Comparison of ENCODE assay signal across 8 cellular contexts in the genomic region with DNA sequence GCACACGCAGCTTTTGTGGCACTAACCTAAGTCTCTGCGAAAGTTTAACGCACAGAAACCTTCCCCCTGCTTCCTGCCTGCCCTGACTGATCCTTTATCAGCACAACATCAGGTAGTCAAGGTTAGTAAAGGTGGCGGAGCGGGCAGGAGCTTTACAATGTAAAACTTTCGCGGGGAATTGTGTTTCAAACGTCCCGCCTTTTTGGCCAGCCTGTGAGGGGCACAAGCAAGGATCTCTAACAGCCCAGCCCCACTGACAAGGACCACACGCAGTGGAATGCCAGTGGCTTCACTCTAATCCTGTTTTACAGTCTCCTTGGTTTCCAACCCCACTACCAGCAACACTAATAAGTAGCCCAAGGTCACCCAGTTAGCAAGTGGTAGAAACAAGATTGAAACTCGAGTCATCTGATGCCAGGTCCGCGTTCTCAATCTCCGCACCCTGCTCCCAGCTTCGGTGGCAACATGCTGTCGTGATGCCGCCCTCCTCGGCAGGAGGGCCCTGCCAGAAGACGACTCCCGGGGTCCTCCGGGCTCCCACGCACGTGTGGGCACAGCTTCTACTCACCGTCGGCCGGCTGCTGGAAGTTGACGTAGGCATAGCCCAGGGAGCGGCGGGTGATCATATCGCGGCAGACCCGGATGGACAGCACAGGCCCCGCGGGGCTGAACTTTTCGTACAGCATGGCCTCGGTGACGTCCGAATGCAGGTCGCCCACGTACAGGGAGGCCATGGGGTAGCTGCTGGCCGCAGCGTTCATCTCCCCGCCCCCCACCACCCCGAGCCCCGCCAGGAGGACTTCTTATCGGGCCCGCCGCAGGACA. TPM values are rescaled to one million over a fixed set of nuclear protein-coding genes. Genes with fewer than 3 reads are reported as not detected.
DNase-seq lines count a peak whose midpoint lies in the region; ATAC-seq, FAIRE-seq and TF ChIP-seq lines count a peak whose summit lies in the region.

No MANE protein-coding gene starts in this region.

- peak overlapping the region; percentile 83 for H3K9ac ChIP-seq in endothelial cell of umbilical vein (replicated peaks; ENCODE audit: extremely low read depth, insufficient read depth, low read length)

- CTCF ChIA-PET in A549 (lab: Yijun Ruan, JAX), result interaction anchor here (1.0 to 1.4 kb wide), 4 partner anchors 13 to 77 kb away, joined by 3 to 4 read pairs (median 4); no protein-coding TSS in a partner anchor
- CTCF ChIA-PET in endothelial cell of umbilical vein (lab: Charles Lee), result interaction anchor here (0.9 to 2.2 kb wide), 4 partner anchors 23 to 549 kb away, joined by 3 to 5 read pairs (median 4); a partner anchor contains a TSS

- H3K27me3 ChIP-seq in endothelial cell of umbilical vein (ENCODE audit: control insufficient read depth in 2 of 2, insufficient read depth in 2 of 2, low read length in 2 of 2) (no peaks in the 10 kb centered on the region), mononuclear cell (ENCODE audit: insufficient read depth, low read length) (no peaks in the 10 kb centered on the region)

- no peak for TF ChIP-seq RAD21 in A549 (conservative IDR thresholded peaks at IDR 0.05 in 1 of 2, IDR thresholded peaks at IDR 0.05 in 1 of 2)

- peaks cover 29% of the 10 kb centered on the region for H3K4me1 Mint-ChIP-seq in stimulated activated memory B cell treated with anti-CD40 and anti-IgM and Interleukin-4, amounts not matched to agents 10 μg/mL and 1 μg/mL and 100 μg/mL, for 72 hours

- ATAC-seq in A549 (peak; percentile 25 to 62; a peak in 3 of 6 replicates), GM19455 (IDR thresholded peaks at IDR 0.05; ENCODE audit: unreplicated experiment) (peak; percentile 20), HG03354 (IDR thresholded peaks at IDR 0.05; ENCODE audit: poor library complexity, severe bottlenecking, unreplicated experiment) (no peak)
- peak; percentile 73 for ATAC-seq in stimulated activated memory B cell treated with anti-CD40 and anti-IgM and Interleukin-4, amounts not matched to agents 10 μg/mL and 1 μg/mL and 100 μg/mL, for 72 hours

- TF ChIP-seq EP300 in A549 (IDR thresholded peaks at IDR 0.05), result no peak

- H4K20me1 ChIP-seq in endothelial cell of umbilical vein (replicated peaks; ENCODE audit: control insufficient read depth, extremely low read depth, insufficient read depth, low read length), result peaks cover 7% of the 10 kb centered on the region

- H3K9me3 ChIP-seq in A549 (no peaks in the 10 kb centered on the region), endothelial cell of umbilical vein (replicated peaks; ENCODE audit: control insufficient read depth, insufficient read depth, low read length) (no peaks in the 10 kb centered on the region), mononuclear cell (ENCODE audit: low read depth, low read length) (no peaks in the 10 kb centered on the region)

- TF ChIP-seq CTCF in A549 (IDR thresholded peaks at IDR 0.05), result no peak
- no peak for TF ChIP-seq CTCF in endothelial cell of umbilical vein (IDR thresholded peaks at IDR 0.05; ENCODE audit: extremely low read depth in 1 of 2, insufficient read depth in 1 of 2, low read depth in 1 of 2, low read length in 2 of 2)

- no peak for DNase-seq in A549 (ENCODE audit: low read depth in 1 of 2, low spot score in 1 of 2)
- peak; percentile 11 for DNase-seq in NCI-H345 treated with DMSO at 0.1 percent for 48 hours (lab: John Stamatoyannopoulos, UW; ENCODE audit: unreplicated experiment)
- DNase-seq in activated CD8-positive, alpha-beta memory T cell treated with anti-CD3 and anti-CD28 coated beads, Interleukin-2, amount 50 U/mL, for 48 hours, result peak; percentile 81
- DNase-seq in endothelial cell of umbilical vein (ENCODE audit: low read depth, low spot score), result peak; percentile 49

- dilution Hi-C loops in endothelial cell of umbilical vein (cut with MboI; ENCODE audit: extremely low pct_ligation_motif_present, low sequenced_read_pairs), result no loop called here

- POLR2A ChIA-PET in A549 (lab: Yijun Ruan, JAX) (interaction anchor here (0.6 to 1.1 kb wide), 2 partner anchors 145 to 183 kb away, joined by 3 to 9 read pairs; no protein-coding TSS in a partner anchor), endothelial cell of umbilical vein (lab: Charles Lee) (interaction anchor here (1.2 kb wide), 1 partner anchor 11 kb away, joined by 3 read pairs; no protein-coding TSS in a partner anchor)

- peak overlapping the region; percentile 93 for H3K27ac Mint-ChIP-seq in stimulated activated memory B cell treated with anti-CD40 and anti-IgM and Interleukin-4, amounts not matched to agents 10 μg/mL and 1 μg/mL and 100 μg/mL, for 72 hours

- H3K27ac ChIP-seq in A549, result peak overlapping the region; percentile 89 to 100
- peak overlapping the region; percentile 67 for H3K27ac ChIP-seq in endothelial cell of umbilical vein (ENCODE audit: insufficient read depth, low read depth, low read length)

- no TSS peak for BruUV-seq in endothelial cell of umbilical vein (replicated peaks; lab: Mats Ljungman, UMichigan)

- 20% methylated on average over 13 of the region's 48 CpGs for WGBS in A549 (ENCODE audit: missing lambda C conversion rate)

- peaks cover 61% of the 10 kb centered on the region for H3K79me2 ChIP-seq in endothelial cell of umbilical vein (ENCODE audit: control insufficient read depth, insufficient read depth, low read length)

- peak overlapping the region; percentile 93 for H3K4me3 Mint-ChIP-seq in stimulated activated memory B cell treated with anti-CD40 and anti-IgM and Interleukin-4, amounts not matched to agents 10 μg/mL and 1 μg/mL and 100 μg/mL, for 72 hours

- peaks cover 43% of the 10 kb centered on the region for H3K36me3 Mint-ChIP-seq in stimulated activated memory B cell treated with anti-CD40 and anti-IgM and Interleukin-4, amounts not matched to agents 10 μg/mL and 1 μg/mL and 100 μg/mL, for 72 hours

- H3K9me3 Mint-ChIP-seq in stimulated activated memory B cell treated with anti-CD40 and anti-IgM and Interleukin-4, amounts not matched to agents 10 μg/mL and 1 μg/mL and 100 μg/mL, for 72 hours, result no peaks in the 10 kb centered on the region

- TF ChIP-seq POLR2A in A549 (IDR thresholded peaks at IDR 0.05; ENCODE audit: low read length) (no peak), endothelial cell of umbilical vein (IDR thresholded peaks at IDR 0.05; ENCODE audit: low read depth, low read length) (no peak)

- no peaks in the 10 kb centered on the region for H3K9me1 ChIP-seq in endothelial cell of umbilical vein (replicated peaks; ENCODE audit: control insufficient read depth, extremely low read depth, insufficient read depth, low read length)

- FAIRE-seq in A549 (lab: Jason Lieb, UNC), result no peak
- peak; percentile 73 for FAIRE-seq in endothelial cell of umbilical vein (lab: Jason Lieb, UNC)

- H3K4me2 ChIP-seq in A549, result peak overlapping the region; percentile 96
- H3K4me2 ChIP-seq in endothelial cell of umbilical vein (ENCODE audit: insufficient read depth, low read length), result peak overlapping the region; percentile 77

- peaks cover 17% of the 10 kb centered on the region in 2 experiments for H3K36me3 ChIP-seq in endothelial cell of umbilical vein (ENCODE audit: control insufficient read depth in 2 of 2, extremely low read depth in 1 of 2, insufficient read depth in 2 of 2, low read length in 2 of 2)

- H2AFZ ChIP-seq in endothelial cell of umbilical vein (ENCODE audit: low read depth, low read length), result no peak overlapping the region

- H3K4me3 ChIP-seq in A549 (peak overlapping the region; percentile 89), endothelial cell of umbilical vein (replicated peaks in 1 of 3; ENCODE audit: insufficient read depth in 1 of 3, low read depth in 1 of 3, low read length in 3 of 3) (peak overlapping the region; percentile 5 to 94 (median 80)), mononuclear cell (ENCODE audit: low read length) (peak overlapping the region; percentile 77)

- intact Hi-C loops in endothelial cell of umbilical vein (cut with micrococcal nuclease), result loop anchor here (5.0 to 10.0 kb wide), 2 partner anchors 583 to 711 kb away; a partner anchor contains a TSS

- H3K4me1 ChIP-seq in A549 (peaks cover 23% of the 10 kb centered on the region; the same call in 2 of the 3 replicates), endothelial cell of umbilical vein (ENCODE audit: control insufficient read depth, extremely low read depth, insufficient read depth, low read length) (peaks cover 27% of the 10 kb centered on the region), mononuclear cell (ENCODE audit: insufficient read depth, low read length) (peaks cover 32% of the 10 kb centered on the region)

- H3K27me3 Mint-ChIP-seq in stimulated activated memory B cell treated with anti-CD40 and anti-IgM and Interleukin-4, amounts not matched to agents 10 μg/mL and 1 μg/mL and 100 μg/mL, for 72 hours, result no peaks in the 10 kb centered on the region

TF ChIP-seq in A549, 52 proteins besides CTCF, POLR2A, EP300 and RAD21:
- TF ChIP-seq, protein P1, sequence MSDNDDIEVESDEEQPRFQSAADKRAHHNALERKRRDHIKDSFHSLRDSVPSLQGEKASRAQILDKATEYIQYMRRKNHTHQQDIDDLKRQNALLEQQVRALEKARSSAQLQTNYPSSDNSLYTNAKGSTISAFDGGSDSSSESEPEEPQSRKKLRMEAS (IDR thresholded peaks at IDR 0.05), result peak; percentile 30; the same call in 1 of the 2 replicates
- TF ChIP-seq HOXA7 (CRISPR knock-in tag; IDR thresholded peaks at IDR 0.05), result no peak
- TF ChIP-seq FOXS1 (CRISPR knock-in tag; IDR thresholded peaks at IDR 0.05), result no peak

TF ChIP-seq in endothelial cell of umbilical vein, 7 proteins besides CTCF, POLR2A, EP300 and RAD21:
- TF ChIP-seq GATA2 (IDR thresholded peaks at IDR 0.05; ENCODE audit: insufficient read depth, insufficient read length, low read depth, low read length), result no peak

RNA-seq across cellular contexts. Expression of a gene that starts 1.2 kb away (rescaled TPM):
- polyA plus RNA-seq in A549 (2011; rRNA removed), result 55.1 and 75.3 TPM in 2 replicates
- 69.6 and 78.9 TPM in 2 replicates for polyA plus RNA-seq in A549 (2012; cell fraction: cytosol; rRNA removed)
- 217 and 220 TPM in 2 replicates for polyA plus RNA-seq in A549 (2012; cell fraction: nucleus; rRNA removed)
- polyA plus RNA-seq in A549 (2017; fragmentation: RNase III; extraction: RNeasy Plus Mini Kit Qiagen cat#74134 plus additional on column Dnase treatment), result 131 to 138 TPM (median 131 TPM) in 3 replicates
- 116 and 132 TPM in 2 replicates for polyA minus RNA-seq in A549 (2011; rRNA and poly(A)+ RNA removed)
- 282 and 302 TPM in 2 replicates for total RNA-seq in endothelial cell of umbilical vein
- polyA plus RNA-seq in endothelial cell of umbilical vein, result 102 and 114 TPM in 2 replicates
- 110 and 114 TPM in 2 replicates for polyA plus RNA-seq in endothelial cell of umbilical vein (2011; cell fraction: cytosol; rRNA removed)
- polyA plus RNA-seq in endothelial cell of umbilical vein (2011; cell fraction: nucleus; rRNA removed), result 269 and 284 TPM in 2 replicates
- polyA plus RNA-seq in endothelial cell of umbilical vein (2012), result 220 and 260 TPM in 2 replicates
- polyA minus RNA-seq in endothelial cell of umbilical vein, result 139 and 157 TPM in 2 replicates
- 213 TPM for polyA minus RNA-seq in endothelial cell of umbilical vein (2011; cell fraction: cytosol; rRNA and poly(A)+ RNA removed)
- polyA minus RNA-seq in endothelial cell of umbilical vein (2011; cell fraction: nucleus; rRNA and poly(A)+ RNA removed), result 80.1 and 81.2 TPM in 2 replicates
- total RNA-seq in mononuclear cell, result 163 TPM

Comparison
In these comparisons a context has a peak if more than half of its experiments do, and no peak if none do; other contexts are left out.
1. DNase-seq: peak in NCI-H345 treated with DMSO at 0.1 percent for 48 hours (single experiment), activated CD8-positive, alpha-beta memory T cell treated with anti-CD3 and anti-CD28 coated beads, Interleukin-2, amount 50 U/mL, for 48 hours (single experiment) and endothelial cell of umbilical vein (single experiment); none in A549 (0 of 2).
2. Peak in every context shown above with its lines, with median percentiles within 50 percentile points of each other: H3K4me3 ChIP-seq.